In the genomic region with DNA sequence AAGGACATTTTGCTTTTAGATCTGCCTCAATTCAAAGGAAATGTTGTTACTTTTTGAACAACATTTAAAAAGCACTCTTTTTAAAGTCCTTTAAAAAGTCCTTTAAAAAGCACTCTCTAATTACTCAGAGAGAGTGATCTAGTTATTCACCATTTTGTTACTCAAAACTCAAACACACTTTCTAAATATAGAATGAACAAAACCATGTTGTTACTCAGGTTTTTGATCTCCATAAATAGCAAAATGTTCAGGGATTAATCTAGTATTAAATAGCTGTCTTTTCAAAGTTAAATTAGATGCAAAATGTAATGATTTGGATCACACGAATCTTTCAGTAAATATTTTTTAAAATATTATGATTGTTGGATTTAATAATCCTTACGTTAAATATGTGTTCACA, we compare ENCODE assay signal across 20 cellular contexts.
DNase-seq lines count a peak whose midpoint lies in the region; ATAC-seq, FAIRE-seq and TF ChIP-seq lines count a peak whose summit lies in the region.
"Had no signal": no experiment of that assay in that cellular context is flagged by ENCODE, and none has a peak within 500 bp of the region (broad histone marks: within the 10 kb centered on the region; RNA-seq: fewer than 3 reads in every experiment).

No MANE protein-coding gene starts in this region.

- H3K27ac Mint-ChIP-seq in Calu3 (ENCODE audit: unreplicated experiment): peak overlapping the region; percentile 87
- H3K27ac Mint-ChIP-seq in type B pancreatic cell: no peak overlapping the region
- H3K27ac Mint-ChIP-seq: H9, IgD-negative memory B cell had no signal

- H3F3A ChIP-seq in SK-N-SH (replicated peaks; ENCODE audit: insufficient read depth): peaks cover 21% of the 10 kb centered on the region

- no peaks in the 10 kb centered on the region for H3K9me3 ChIP-seq in SK-N-SH
- H3K9me3 ChIP-seq in OCI-LY3 (ENCODE audit: insufficient read depth, low read length): no peaks in the 10 kb centered on the region
- H3K9me3 ChIP-seq: BLaER1 treated with 17β-estradiol and CSF1 and Interleukin-3, amounts not matched to agents 10 nM and 100 nM; SJSA1 had no signal

- H3K4me1 ChIP-seq in SK-N-SH (ENCODE audit: control insufficient read depth in 1 of 2, insufficient read depth in 2 of 2, low read depth in 1 of 2, low read length in 1 of 2) (peaks cover 0 to 36% of the 10 kb centered on the region in 2 experiments; a peak in 2 of 4 replicates), OCI-LY3 (ENCODE audit: low read length) (peaks cover 62% of the 10 kb centered on the region)

- H3K79me2 ChIP-seq in SK-N-SH (ENCODE audit: insufficient read depth) (no peaks in the 10 kb centered on the region), OCI-LY3 (ENCODE audit: low read length) (no peaks in the 10 kb centered on the region)

- peak overlapping the region; percentile 76; the same call in 1 of the 2 replicates for H2AFZ ChIP-seq in SK-N-SH (ENCODE audit: low read depth)
- no peak overlapping the region; the same call in 1 of the 2 replicates for H2AFZ ChIP-seq in OCI-LY3 (ENCODE audit: low read depth, low read length)

- H3K4me3 Mint-ChIP-seq in Calu3 (ENCODE audit: low read depth, unreplicated experiment): peak overlapping the region; percentile 39
- no peak overlapping the region for H3K4me3 Mint-ChIP-seq in type B pancreatic cell
- H3K4me3 Mint-ChIP-seq: H9, IgD-negative memory B cell had no signal

- TF ChIP-seq CTCF in SK-N-SH (IDR thresholded peaks at IDR 0.05): no peak
- TF ChIP-seq CTCF in Calu3 (IDR thresholded peaks at IDR 0.05; ENCODE audit: unreplicated experiment): no peak
- no peak for TF ChIP-seq CTCF in OCI-LY3 (IDR thresholded peaks at IDR 0.05; ENCODE audit: low read depth, low read length)
- no peak for TF ChIP-seq CTCF in type B pancreatic cell (conservative IDR thresholded peaks at IDR 0.05)

- POLR2A ChIA-PET in SK-N-SH (lab: Yijun Ruan, JAX): no interaction called here

- H3K4me3 ChIP-seq in SK-N-SH (ENCODE audit: low read depth in 2 of 2, low read length in 1 of 2) (no peak overlapping the region; a peak in 1 of 4 replicates), OCI-LY3 (ENCODE audit: low read length) (no peak overlapping the region)
- H3K4me3 ChIP-seq: BLaER1 treated with 17β-estradiol and CSF1 and Interleukin-3, amounts not matched to agents 10 nM and 100 nM; SJSA1 had no signal

- DNase-seq in SK-N-SH: no peak
- no peak for DNase-seq in Calu3
- no peak for DNase-seq in OCI-M1 (lab: John Stamatoyannopoulos, UW)
- DNase-seq in activated CD8-positive, alpha-beta memory T cell treated with anti-CD3 and anti-CD28 coated beads for 24 hours: no peak
- no peak for DNase-seq in type B pancreatic cell (ENCODE audit: extremely low spot score, unreplicated experiment)
- DNase-seq: DMS 273 treated with DMSO at 0.1 percent for 48 hours; EL; H9; Kasumi-1; NCI-H187; NCI-H226; NCI-H526; NK-92 treated with Interleukin-12 subunit alpha and Interleukin-12 subunit beta, amount 100 ng/mL, for 24 hours; PC-3 had no signal

- 70% methylated on average over 2 of the region's 2 CpGs for WGBS in SK-N-SH (ENCODE audit: low lambda C conversion rate)

- BruUV-seq in Calu3 (replicated peaks; lab: Mats Ljungman, UMichigan): no TSS peak

- H4K20me1 ChIP-seq in SK-N-SH (ENCODE audit: insufficient read depth) (no peaks in the 10 kb centered on the region), OCI-LY3 (ENCODE audit: insufficient read depth, low read length) (no peaks in the 10 kb centered on the region)
- H4K20me1 ChIP-seq: BLaER1 treated with 17β-estradiol and CSF1 and Interleukin-3, amounts not matched to agents 10 nM and 100 nM had no signal

- no peaks in the 10 kb centered on the region for H3K36me3 ChIP-seq in SK-N-SH (replicated peaks in 1 of 2; ENCODE audit: control insufficient read depth in 1 of 2, insufficient read depth in 2 of 2, low read length in 1 of 2)
- H3K36me3 ChIP-seq in OCI-LY3 (replicated peaks; ENCODE audit: low read depth, low read length): no peaks in the 10 kb centered on the region
- H3K36me3 ChIP-seq: BLaER1 treated with 17β-estradiol and CSF1 and Interleukin-3, amounts not matched to agents 10 nM and 100 nM; SJSA1 had no signal

- FAIRE-seq in endometrium (lab: Jason Lieb, UNC): peak; percentile 35

- no peak for TF ChIP-seq RAD21 in SK-N-SH (IDR thresholded peaks at IDR 0.05; ENCODE audit: low read length)

- H3K9ac ChIP-seq in SK-N-SH (no peak overlapping the region), OCI-LY3 (ENCODE audit: low read length) (peak overlapping the region; percentile 71)
- H3K9ac ChIP-seq: BLaER1 treated with 17β-estradiol and CSF1 and Interleukin-3, amounts not matched to agents 10 nM and 100 nM had no signal

- H3K27me3 Mint-ChIP-seq in Calu3 (ENCODE audit: unreplicated experiment): no peaks in the 10 kb centered on the region
- H3K27me3 Mint-ChIP-seq in type B pancreatic cell: peaks cover 5% of the 10 kb centered on the region
- H3K27me3 Mint-ChIP-seq: IgD-negative memory B cell had no signal

- TF ChIP-seq EP300 in SK-N-SH (IDR thresholded peaks at IDR 0.05; ENCODE audit: borderline replicate concordance in 1 of 2, low read depth in 1 of 2, low read length in 1 of 2): no peak

- H3K27me3 ChIP-seq in SK-N-SH (ENCODE audit: insufficient read depth) (no peaks in the 10 kb centered on the region), OCI-LY3 (ENCODE audit: low read depth, low read length) (no peaks in the 10 kb centered on the region)
- H3K27me3 ChIP-seq: BLaER1 treated with 17β-estradiol and CSF1 and Interleukin-3, amounts not matched to agents 10 nM and 100 nM; SJSA1 had no signal

- peaks cover 32% of the 10 kb centered on the region for H3K4me1 Mint-ChIP-seq in Calu3 (ENCODE audit: low read depth, unreplicated experiment)
- H3K4me1 Mint-ChIP-seq in type B pancreatic cell (ENCODE audit: unreplicated experiment): peaks cover 8% of the 10 kb centered on the region

- no peaks in the 10 kb centered on the region for H3K9me3 Mint-ChIP-seq in Calu3 (ENCODE audit: low read depth, unreplicated experiment)
- H3K9me3 Mint-ChIP-seq in type B pancreatic cell: no peaks in the 10 kb centered on the region
- H3K9me3 Mint-ChIP-seq: H9, IgD-negative memory B cell had no signal

- H3K27ac ChIP-seq in SK-N-SH (ENCODE audit: low read depth in 2 of 2, low read length in 1 of 2) (peak overlapping the region in 1 of 2 experiments; percentile 56; a peak in 2 of 4 replicates), OCI-LY3 (ENCODE audit: low read length) (peak overlapping the region; percentile 89)
- H3K27ac ChIP-seq: BLaER1 treated with 17β-estradiol and CSF1 and Interleukin-3, amounts not matched to agents 10 nM and 100 nM; SJSA1 had no signal

- no peaks in the 10 kb centered on the region for H3K9me2 ChIP-seq in SK-N-SH

- CTCF ChIA-PET in SK-N-SH (lab: Yijun Ruan, JAX): interaction anchor here (1.7 kb wide), 1 partner anchor 435 kb away, joined by 4 read pairs; no protein-coding TSS in a partner anchor
- CTCF ChIA-PET in Calu3 (lab: Charles Lee): interaction anchor here (0.8 to 1.6 kb wide), 3 partner anchors 13 to 33 kb away, joined by 4 to 5 read pairs (median 5); no protein-coding TSS in a partner anchor

- H3K36me3 Mint-ChIP-seq in Calu3 (ENCODE audit: insufficient read depth, unreplicated experiment) (no peaks in the 10 kb centered on the region), type B pancreatic cell (peaks cover 6% of the 10 kb centered on the region)

- no peak for ATAC-seq in SK-N-SH treated with all-trans-retinoic acid at 6 μM for 48 hours

- intact Hi-C loops in Calu3 (cut with micrococcal nuclease; ENCODE audit: unreplicated experiment): loop anchor here (5.0 to 10.0 kb wide), 3 partner anchors 139 to 429 kb away; no protein-coding TSS in a partner anchor

- H3K4me2 ChIP-seq in SK-N-SH: peak overlapping the region; percentile 17; the same call in 1 of the 2 replicates
- peak overlapping the region; percentile 69 for H3K4me2 ChIP-seq in OCI-LY3 (ENCODE audit: low read length)

TF ChIP-seq in SK-N-SH, 30 proteins besides CTCF, POLR2A, EP300 and RAD21 (continues in another document):
- no peak for TF ChIP-seq ZBTB33 (IDR thresholded peaks at IDR 0.05; ENCODE audit: borderline replicate concordance, low read depth)
- no peak for TF ChIP-seq TAF1 (IDR thresholded peaks at IDR 0.05; ENCODE audit: borderline replicate concordance, low read depth, low read length)
- TF ChIP-seq CHD2 (IDR thresholded peaks at IDR 0.05; ENCODE audit: low read length, partially characterized antibody): no peak
- no peak for TF ChIP-seq FOSL2 (IDR thresholded peaks at IDR 0.05; ENCODE audit: borderline replicate concordance, low read depth)

TF ChIP-seq in SK-N-SH treated with all-trans-retinoic acid at 6 μM for 48 hours, 23 proteins besides CTCF, POLR2A, EP300 and RAD21:
- TF ChIP-seq ZNF565 (CRISPR knock-in tag; conservative IDR thresholded peaks at IDR 0.05; ENCODE audit: low read depth): no peak
- TF ChIP-seq ZNF8 (CRISPR knock-in tag; IDR thresholded peaks at IDR 0.05): no peak
- TF ChIP-seq ZFP30 (CRISPR knock-in tag; IDR thresholded peaks at IDR 0.05): no peak
- TF ChIP-seq CREB5 (CRISPR knock-in tag; IDR thresholded peaks at IDR 0.05; ENCODE audit: low read depth): no peak
- no peak for TF ChIP-seq PATZ1 (CRISPR knock-in tag; IDR thresholded peaks at IDR 0.05; ENCODE audit: borderline replicate concordance)
